In the genomic region with DNA sequence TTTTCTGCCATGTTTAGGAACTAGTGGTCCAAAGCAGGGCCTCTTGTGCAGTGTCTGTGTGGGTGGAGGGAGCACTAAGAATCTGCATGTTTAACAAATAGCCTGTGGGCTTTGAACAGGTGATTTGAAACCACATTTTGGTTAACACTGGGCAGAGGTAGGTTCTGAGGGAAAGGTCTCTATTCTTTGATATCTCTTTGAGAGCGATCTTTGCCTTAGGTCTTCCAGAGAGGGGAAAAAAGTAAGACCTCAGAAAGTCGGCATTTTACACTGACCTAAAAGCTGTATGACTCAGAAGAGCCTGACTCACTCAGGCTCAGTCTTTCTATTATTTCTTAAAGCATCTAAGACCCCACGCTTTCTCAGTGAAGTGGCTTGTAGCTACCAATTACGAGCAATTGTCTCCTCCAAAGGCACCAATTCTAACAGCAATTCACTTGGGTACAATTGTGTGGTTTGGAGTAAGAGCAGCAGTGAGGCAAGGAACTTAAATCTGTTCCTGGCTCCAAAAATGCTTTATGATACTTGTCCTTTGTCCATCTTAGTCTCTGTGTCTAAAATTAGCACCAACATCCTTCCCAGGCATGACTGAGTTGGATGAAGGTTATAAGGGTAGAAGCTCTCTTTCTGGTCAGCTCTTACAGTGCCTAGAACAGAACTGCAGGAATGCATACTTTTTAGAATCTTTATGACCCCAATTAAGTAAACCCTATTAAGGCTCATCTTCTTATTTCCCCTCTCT, we compare ENCODE assay signal across 6 cellular contexts.
A peak's percentile ranks its signal among the peaks of the same experiment; 100 is the strongest.
DNase-seq lines count a peak whose midpoint lies in the region; ATAC-seq, FAIRE-seq and TF ChIP-seq lines count a peak whose summit lies in the region.

No MANE protein-coding gene starts in this region.

- TF ChIP-seq CTCF in epithelial cell of esophagus (IDR thresholded peaks at IDR 0.05; ENCODE audit: insufficient read depth, low read depth, low read length, missing control alignments): no peak

- no peak for ATAC-seq in HG02588 (IDR thresholded peaks at IDR 0.05; ENCODE audit: unreplicated experiment)
- ATAC-seq in GM18505 (IDR thresholded peaks at IDR 0.05; ENCODE audit: unreplicated experiment): no peak

- peak; percentile 7 for DNase-seq in RCC 7860 (ENCODE audit: low spot score)
- peak; percentile 39 for DNase-seq in epithelial cell of esophagus (ENCODE audit: low read depth)
- DNase-seq in stimulated activated CD8-positive, alpha-beta memory T cell treated with anti-CD3 and anti-CD28 coated beads, Interleukin-4, amount 100 ng/mL, for 48 hours: peak; percentile 35
- DNase-seq in NCI-H524 treated with DMSO at 0.1 percent for 48 hours (lab: John Stamatoyannopoulos, UW): no peak

- FAIRE-seq in RCC 7860 (lab: Jason Lieb, UNC): no peak

- TF ChIP-seq POLR2A in GM18505 (IDR thresholded peaks at IDR 0.05; ENCODE audit: borderline replicate concordance, extremely low read depth, insufficient read depth, insufficient read length): no peak

- H3K4me3 ChIP-seq in epithelial cell of esophagus (ENCODE audit: low read length): no peak overlapping the region
